Comparison of ENCODE assay signal across 29 cellular contexts in the genomic region with DNA sequence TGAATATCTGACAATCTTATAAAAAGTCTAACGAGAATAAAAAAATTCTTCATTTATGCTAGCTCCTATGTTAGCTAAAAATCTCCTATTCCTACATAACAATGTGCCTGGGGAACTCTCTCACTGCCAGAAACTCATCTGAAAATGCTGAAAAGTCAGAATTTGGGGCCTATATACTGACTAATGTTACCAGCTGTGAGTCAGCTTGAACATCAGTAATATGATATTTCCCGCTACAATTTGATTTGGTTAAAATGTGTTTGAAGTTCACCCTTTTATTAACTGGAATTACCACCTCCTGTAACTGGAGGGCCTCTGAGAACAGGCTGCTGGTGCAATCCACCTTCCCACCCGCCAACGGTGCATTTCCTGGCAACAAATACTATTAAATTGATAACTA.
DNase-seq lines count a peak whose midpoint lies in the region; ATAC-seq and TF ChIP-seq lines count a peak whose summit lies in the region.
"Had no signal": no experiment of that assay in that cellular context is flagged by ENCODE, and none has a peak within 500 bp of the region (broad histone marks: within the 10 kb centered on the region; RNA-seq: fewer than 3 reads in every experiment).

No MANE protein-coding gene starts in this region.

- H3K36me3 ChIP-seq in A673 (ENCODE audit: insufficient read depth, low read length, poor library complexity, severe bottlenecking) (no peaks in the 10 kb centered on the region), SK-N-SH (replicated peaks in 1 of 2; ENCODE audit: control insufficient read depth in 1 of 2, insufficient read depth in 2 of 2, low read length in 1 of 2) (no peaks in the 10 kb centered on the region), fibroblast of lung (ENCODE audit: control insufficient read depth, insufficient read depth, low read length) (no peaks in the 10 kb centered on the region)
- H3K36me3 ChIP-seq: breast epithelium, spleen, thoracic aorta had no signal

- no peak for TF ChIP-seq EP300 in SK-N-SH (IDR thresholded peaks at IDR 0.05; ENCODE audit: borderline replicate concordance in 1 of 2, low read depth in 1 of 2, low read length in 1 of 2)

- no peak overlapping the region for H3K4me3 ChIP-seq in A673 (ENCODE audit: low read depth, low read length, poor library complexity, severe bottlenecking)
- no peak overlapping the region for H3K4me3 ChIP-seq in SK-N-SH (ENCODE audit: low read depth in 2 of 2, low read length in 1 of 2)
- no peak overlapping the region for H3K4me3 ChIP-seq in fibroblast of lung (replicated peaks in 1 of 4; ENCODE audit: control extremely low read depth in 1 of 4, insufficient read depth in 1 of 4, low read depth in 3 of 4, low read length in 4 of 4)
- H3K4me3 ChIP-seq: A549, breast epithelium, heart left ventricle, spleen, thoracic aorta had no signal

- no peak overlapping the region for H3K9ac ChIP-seq in SK-N-SH
- H3K9ac ChIP-seq in fibroblast of lung (ENCODE audit: insufficient read depth, low read length), result no peak overlapping the region

- H4K20me1 ChIP-seq in SK-N-SH (ENCODE audit: insufficient read depth) (no peaks in the 10 kb centered on the region), fibroblast of lung (ENCODE audit: control insufficient read depth, extremely low read depth, insufficient read depth, low read length) (no peaks in the 10 kb centered on the region)

- H3K9me2 ChIP-seq in SK-N-SH, result no peaks in the 10 kb centered on the region

- WGBS in SK-N-SH (ENCODE audit: low lambda C conversion rate), result 89% methylated on average over 4 of the region's 4 CpGs

- H3K27me3 ChIP-seq in A673 (replicated peaks; ENCODE audit: insufficient read depth, low read depth, low read length, poor library complexity), result no peaks in the 10 kb centered on the region
- H3K27me3 ChIP-seq in SK-N-SH (ENCODE audit: insufficient read depth), result no peaks in the 10 kb centered on the region
- H3K27me3 ChIP-seq in fibroblast of lung (ENCODE audit: control insufficient read depth, insufficient read depth, low read length), result no peaks in the 10 kb centered on the region
- H3K27me3 ChIP-seq: breast epithelium, heart left ventricle, spleen had no signal

- H3F3A ChIP-seq in SK-N-SH (replicated peaks; ENCODE audit: insufficient read depth), result no peaks in the 10 kb centered on the region

- ATAC-seq in activated T-cell treated with anti-CD3 and anti-CD28 coated beads, Interleukin-2, amount 50 U/mL, for 72 hours (replicated peaks in 1 of 2), result no peak
- ATAC-seq in HG02588 (IDR thresholded peaks at IDR 0.05; ENCODE audit: unreplicated experiment) (no peak), GM18520 (IDR thresholded peaks at IDR 0.05; ENCODE audit: unreplicated experiment) (no peak)
- ATAC-seq: A549, heart left ventricle, right cardiac atrium had no signal

- H3K27ac Mint-ChIP-seq in IgD-negative memory B cell, result peak overlapping the region; percentile 36 to 61 (median 54)
- no peak overlapping the region for H3K27ac Mint-ChIP-seq in activated T-cell treated with anti-CD3 and anti-CD28 coated beads, Interleukin-2, amount 50 U/mL, for 72 hours
- H3K27ac Mint-ChIP-seq: activated CD4-positive, alpha-beta memory T cell treated with anti-CD3 and anti-CD28 coated beads for 36 hours; CD4-positive, alpha-beta T cell; stimulated activated naive CD8-positive, alpha-beta T cell treated with anti-CD3 and anti-CD28 coated beads, Interleukin-15, Interleukin-2, amounts not matched to agents 100 ng/mL and 50 ng/mL, for 24 hours had no signal

- DNase-seq in A673 (ENCODE audit: low spot score), result peak; percentile 46
- DNase-seq in SK-N-SH, result no peak
- peak; percentile 32 to 51 for DNase-seq in fibroblast of lung (ENCODE audit: low read depth in 2 of 2)
- no peak for DNase-seq in activated T-cell treated with anti-CD3 and anti-CD28 coated beads, Interleukin-2, amount 50 U/mL, for 72 hours
- DNase-seq in NCI-H2196 treated with DMSO at 0.1 percent for 48 hours (lab: John Stamatoyannopoulos, UW; ENCODE audit: unreplicated experiment), result no peak
- DNase-seq: activated CD4-positive, alpha-beta memory T cell treated with anti-CD3 and anti-CD28 coated beads for 36 hours; activated CD4-positive, alpha-beta T cell treated with anti-CD3 and anti-CD28 coated beads for 1 hour; activated naive CD4-positive, alpha-beta T cell treated with Interleukin-2 at 50 U/mL for 16 hours; AML-193; CD4-positive, alpha-beta T cell; heart left ventricle; KBM-7; kidney; midbrain; MM.1S; naive B cell; NCI-H2081; NCI-H82; right cardiac atrium; spleen; stimulated activated CD4-positive, alpha-beta T cell treated with anti-CD3 and anti-CD28 coated beads, Interleukin-2, amount 100 ng/mL, for 24 hours; T-helper 2 cell had no signal

- CTCF ChIA-PET in A673 (lab: Charles Lee), result no interaction called here
- CTCF ChIA-PET in SK-N-SH (lab: Yijun Ruan, JAX), result interaction anchor here (1.0 to 2.4 kb wide), 3 partner anchors 17 to 73 kb away, joined by 3 to 14 read pairs (median 3); no protein-coding TSS in a partner anchor

- POLR2A ChIA-PET in A673 (lab: Charles Lee; ENCODE audit: low non-redundant PET) (interaction anchor here (0.8 kb wide), 1 partner anchor 31 kb away, joined by 4 read pairs; no protein-coding TSS in a partner anchor), SK-N-SH (lab: Yijun Ruan, JAX) (no interaction called here)

- H3K9me3 Mint-ChIP-seq in IgD-negative memory B cell, result no peaks in the 10 kb centered on the region
- no peaks in the 10 kb centered on the region for H3K9me3 Mint-ChIP-seq in activated T-cell treated with anti-CD3 and anti-CD28 coated beads, Interleukin-2, amount 50 U/mL, for 72 hours
- H3K9me3 Mint-ChIP-seq: activated CD4-positive, alpha-beta memory T cell treated with anti-CD3 and anti-CD28 coated beads for 36 hours; CD4-positive, alpha-beta T cell; naive B cell; stimulated activated naive CD8-positive, alpha-beta T cell treated with anti-CD3 and anti-CD28 coated beads, Interleukin-15, Interleukin-2, amounts not matched to agents 100 ng/mL and 50 ng/mL, for 24 hours had no signal

- H3K27ac ChIP-seq in A673 (ENCODE audit: low read depth, low read length, poor library complexity, severe bottlenecking), result no peak overlapping the region
- H3K27ac ChIP-seq in SK-N-SH (ENCODE audit: low read depth in 2 of 2, low read length in 1 of 2), result no peak overlapping the region; a peak in 1 of 4 replicates
- no peak overlapping the region for H3K27ac ChIP-seq in fibroblast of lung (ENCODE audit: insufficient read depth, low read length)
- H3K27ac ChIP-seq: A549, breast epithelium, heart left ventricle, spleen, thoracic aorta had no signal

- intact Hi-C loops in A673 (cut with micrococcal nuclease; ENCODE audit: unreplicated experiment), result no loop called here

- H3K9me3 ChIP-seq in A673 (ENCODE audit: low read depth, low read length, poor library complexity, severe bottlenecking) (no peaks in the 10 kb centered on the region), SK-N-SH (no peaks in the 10 kb centered on the region), fibroblast of lung (ENCODE audit: control insufficient read depth, insufficient read depth, low read depth, low read length) (no peaks in the 10 kb centered on the region)
- H3K9me3 ChIP-seq: A549, breast epithelium, heart left ventricle, spleen, thoracic aorta had no signal

- H3K27me3 Mint-ChIP-seq in IgD-negative memory B cell, result no peaks in the 10 kb centered on the region
- no peaks in the 10 kb centered on the region for H3K27me3 Mint-ChIP-seq in activated T-cell treated with anti-CD3 and anti-CD28 coated beads, Interleukin-2, amount 50 U/mL, for 72 hours (ENCODE audit: low read depth)
- H3K27me3 Mint-ChIP-seq: activated CD4-positive, alpha-beta memory T cell treated with anti-CD3 and anti-CD28 coated beads for 36 hours; CD4-positive, alpha-beta T cell; naive B cell; stimulated activated naive CD8-positive, alpha-beta T cell treated with anti-CD3 and anti-CD28 coated beads, Interleukin-15, Interleukin-2, amounts not matched to agents 100 ng/mL and 50 ng/mL, for 24 hours had no signal

- no peak overlapping the region for H2AFZ ChIP-seq in SK-N-SH (ENCODE audit: low read depth)
- H2AFZ ChIP-seq in fibroblast of lung (ENCODE audit: low read length), result no peak overlapping the region

- H3K36me3 Mint-ChIP-seq in IgD-negative memory B cell, result peaks cover 6% of the 10 kb centered on the region
- no peaks in the 10 kb centered on the region for H3K36me3 Mint-ChIP-seq in activated T-cell treated with anti-CD3 and anti-CD28 coated beads, Interleukin-2, amount 50 U/mL, for 72 hours (ENCODE audit: insufficient read depth in 2 of 2)
- H3K36me3 Mint-ChIP-seq: activated CD4-positive, alpha-beta memory T cell treated with anti-CD3 and anti-CD28 coated beads for 36 hours; naive B cell had no signal

- TF ChIP-seq CTCF in A673 (conservative IDR thresholded peaks at IDR 0.05; ENCODE audit: low read depth, low read length), result no peak
- TF ChIP-seq CTCF in SK-N-SH (IDR thresholded peaks at IDR 0.05), result no peak
- no peak for TF ChIP-seq CTCF in fibroblast of lung (conservative IDR thresholded peaks at IDR 0.05 in 1 of 2, IDR thresholded peaks at IDR 0.05 in 1 of 2; ENCODE audit: low read depth in 1 of 2, low read length in 2 of 2)

- no peak for TF ChIP-seq RAD21 in SK-N-SH (IDR thresholded peaks at IDR 0.05; ENCODE audit: low read length)

- no peaks in the 10 kb centered on the region for H3K79me2 ChIP-seq in SK-N-SH (ENCODE audit: insufficient read depth)
- no peaks in the 10 kb centered on the region for H3K79me2 ChIP-seq in fibroblast of lung (ENCODE audit: control insufficient read depth, insufficient read depth, low read length)

- H3K4me2 ChIP-seq in SK-N-SH, result no peak overlapping the region
- H3K4me2 ChIP-seq in fibroblast of lung (ENCODE audit: extremely low read depth, insufficient read depth, low read length), result no peak overlapping the region
- H3K4me2 ChIP-seq: A549 had no signal

- peaks cover 58 to 63% (median 61%) of the 10 kb centered on the region in 3 donors for H3K4me1 Mint-ChIP-seq in IgD-negative memory B cell
- H3K4me1 Mint-ChIP-seq in activated T-cell treated with anti-CD3 and anti-CD28 coated beads, Interleukin-2, amount 50 U/mL, for 72 hours (ENCODE audit: low read depth), result peaks cover 11% of the 10 kb centered on the region

- peak overlapping the region in 1 of 4 donors; percentile 72 for H3K4me3 Mint-ChIP-seq in IgD-negative memory B cell
- no peak overlapping the region for H3K4me3 Mint-ChIP-seq in activated T-cell treated with anti-CD3 and anti-CD28 coated beads, Interleukin-2, amount 50 U/mL, for 72 hours
- H3K4me3 Mint-ChIP-seq: activated CD4-positive, alpha-beta memory T cell treated with anti-CD3 and anti-CD28 coated beads for 36 hours; CD4-positive, alpha-beta T cell; naive B cell; stimulated activated naive CD8-positive, alpha-beta T cell treated with anti-CD3 and anti-CD28 coated beads, Interleukin-15, Interleukin-2, amounts not matched to agents 100 ng/mL and 50 ng/mL, for 24 hours had no signal

- no TSS peak for BruUV-seq in A673 (replicated peaks; lab: Mats Ljungman, UMichigan)

- H3K4me1 ChIP-seq in A673 (ENCODE audit: insufficient read depth, low read length, poor library complexity, severe bottlenecking) (peaks cover 20% of the 10 kb centered on the region), SK-N-SH (ENCODE audit: control insufficient read depth in 1 of 2, insufficient read depth in 2 of 2, low read depth in 1 of 2, low read length in 1 of 2) (peaks cover 2 to 25% of the 10 kb centered on the region in 2 experiments; a peak in 2 of 4 replicates), fibroblast of lung (ENCODE audit: control insufficient read depth, extremely low read depth, insufficient read depth, low read length) (no peaks in the 10 kb centered on the region)
- H3K4me1 ChIP-seq: A549 had no signal

Comparison
In these comparisons a context has a peak if more than half of its experiments do, and no peak if none do; other contexts are left out.
1. DNase-seq: peak in A673 (single experiment) and fibroblast of lung (2 of 2); none in SK-N-SH (single experiment), activated T-cell treated with anti-CD3 and anti-CD28 coated beads, Interleukin-2, amount 50 U/mL, for 72 hours (0 of 2) and NCI-H2196 treated with DMSO at 0.1 percent for 48 hours (single experiment).